ENCODE assay signal across 1 cellular context in genomic region chr13:97307544-97307881, GRCh38.
TF ChIP-seq lines count a peak whose summit lies in the region.

No MANE protein-coding gene starts in this region.

TF ChIP-seq in HepG2, 621 proteins besides CTCF, POLR2A, EP300 and RAD21 (continued from another document):
- TF ChIP-seq ZNF280D (CRISPR knock-in tag; IDR thresholded peaks at IDR 0.05) (no peak), FLYWCH1 (CRISPR knock-in tag; IDR thresholded peaks at IDR 0.05) (no peak), ZNF205 (CRISPR knock-in tag; IDR thresholded peaks at IDR 0.05) (no peak)
